In genomic region chr7:113907617-113908016, GRCh38 we compare ENCODE assay signal across 35 cellular contexts. TPM values are rescaled to one million over a fixed set of nuclear protein-coding genes. Genes with fewer than 3 reads are reported as not detected.
"Had no signal": no experiment of that assay in that cellular context is flagged by ENCODE, and none has a peak within 500 bp of the region (broad histone marks: within the 10 kb centered on the region; RNA-seq: fewer than 3 reads in every experiment).

No MANE protein-coding gene starts in this region.

- H3K4me1 ChIP-seq: ascending aorta, breast epithelium, colonic mucosa, esophagus squamous epithelium had no signal

- FAIRE-seq: endometrium, endothelial cell of umbilical vein had no signal

- ATAC-seq: activated naive CD4-positive, alpha-beta T cell treated with anti-CD3 and anti-CD28 coated beads, Interleukin-2, amount 50 U/mL, for 72 hours; activated T-cell treated with anti-CD3 and anti-CD28 coated beads, Interleukin-2, amount 50 U/mL, for 72 hours; WTC11 had no signal

- H3K36me3 ChIP-seq: ascending aorta, breast epithelium, cardiac muscle cell, colonic mucosa, esophagus squamous epithelium had no signal

- H3K4me3 ChIP-seq: ascending aorta, breast epithelium, cardiac muscle cell, colonic mucosa, esophagus squamous epithelium had no signal

- DNase-seq: activated CD4-positive, alpha-beta memory T cell treated with anti-CD3 and anti-CD28 coated beads, Interleukin-2, amount 10 ng/mL, durations not matched to agents 7 days and 5 days; activated CD4-positive, alpha-beta T cell treated with anti-CD3 and anti-CD28 coated beads for 1 hour; activated CD4-positive, alpha-beta T cell treated with anti-CD3 and anti-CD28 coated beads for 4 hours; activated CD4-positive, alpha-beta T cell treated with anti-CD3 and anti-CD28 coated beads, Interleukin-2, amount 10 ng/mL, durations not matched to agents 7 days and 5 days; activated CD4-positive, alpha-beta T cell treated with anti-CD3 and anti-CD28 coated beads, Interleukin-2, amount 50 U/mL, for 4 hours; activated CD8-positive, alpha-beta memory T cell treated with anti-CD3 and anti-CD28 coated beads, Interleukin-2, amount 50 U/mL, for 48 hours; activated gamma-delta T cell; activated naive CD4-positive, alpha-beta T cell; activated naive CD4-positive, alpha-beta T cell treated with anti-CD3 and anti-CD28 coated beads, Interleukin-2, amount 10 ng/mL, durations not matched to agents 7 days and 5 days; activated naive CD8-positive, alpha-beta T cell treated with anti-CD3 and anti-CD28 coated beads, Interleukin-2, amount 10 ng/mL, durations not matched to agents 7 days and 5 days; activated T-cell treated with anti-CD3 and anti-CD28 coated beads for 4 hours; activated T-cell treated with anti-CD3 and anti-CD28 coated beads, Interleukin-2, amount 50 U/mL, for 24 hours; activated T-cell treated with anti-CD3 and anti-CD28 coated beads, Interleukin-2, amount 50 U/mL, for 72 hours; central memory CD4-positive, alpha-beta T cell; cerebellar nuclear complex; colonic mucosa; effector CD8-positive, alpha-beta T cell; esophagus squamous epithelium; foreskin melanocyte; head of caudate nucleus; T-helper 2 cell had no signal

- H3K9me3 ChIP-seq: ascending aorta, breast epithelium, colonic mucosa, esophagus squamous epithelium had no signal

- H3K27me3 ChIP-seq: ascending aorta, breast epithelium, cardiac muscle cell, colonic mucosa, esophagus squamous epithelium had no signal

- H3K27ac ChIP-seq: ascending aorta, breast epithelium, cardiac muscle cell, colonic mucosa, epithelial cell of prostate, esophagus squamous epithelium, VCaP had no signal

RNA-seq across cellular contexts. Expression of gene PPP1R3A, which starts 11.2 kb away (rescaled TPM):
- total RNA-seq: activated CD4-positive, alpha-beta memory T cell treated with anti-CD3 and anti-CD28 coated beads, Interleukin-2, amount 10 ng/mL, durations not matched to agents 7 days and 5 days; activated CD4-positive, alpha-beta T cell treated with anti-CD3 and anti-CD28 coated beads, Interleukin-2, amount 10 ng/mL, durations not matched to agents 7 days and 5 days; activated naive CD4-positive, alpha-beta T cell treated with anti-CD3 and anti-CD28 coated beads, Interleukin-2, amount 50 U/mL, for 72 hours; activated naive CD8-positive, alpha-beta T cell treated with anti-CD3 and anti-CD28 coated beads, Interleukin-2, amount 10 ng/mL, durations not matched to agents 7 days and 5 days; activated T-cell treated with anti-CD3 and anti-CD28 coated beads, Interleukin-2, amount 50 U/mL, for 72 hours; ascending aorta; breast epithelium; colonic mucosa; dermis microvascular lymphatic vessel endothelial cell; endothelial cell of umbilical vein; esophagus squamous epithelium; fibroblast of lung; fibroblast of villous mesenchyme; T-helper 1 cell treated with Interleukin-12 subunit alpha and Interleukin-12 subunit beta and Interleukin-4 antibody, amounts not matched to agents 30 ng/mL and 1 ng/mL, for 36 hours had no signal
- polyA plus RNA-seq: endothelial cell of umbilical vein, esophagus, fibroblast of lung had no signal
